In genomic region chr13:97855570-97855970, GRCh38 we compare ENCODE assay signal across 8 cellular contexts.
A peak's percentile ranks its signal among the peaks of the same experiment; 100 is the strongest.
DNase-seq lines count a peak whose midpoint lies in the region; ATAC-seq and TF ChIP-seq lines count a peak whose summit lies in the region.

No MANE protein-coding gene starts in this region.

- H3K4me3 Mint-ChIP-seq in activated T-helper 1 cell treated with anti-CD3 and anti-CD28 coated beads, Interleukin-12 subunit alpha, Interleukin-12 subunit beta, Interleukin-2, Interleukin-4 antibody, amounts not matched to agents 30 ng/mL and 10 ng/mL and 1 ng/mL, durations not matched to agents 14 hours and 24 hours and 36 hours = no peak overlapping the region

- intact Hi-C loops in activated T-helper 1 cell treated with anti-CD3 and anti-CD28 coated beads, Interleukin-12 subunit alpha, Interleukin-12 subunit beta, Interleukin-2, Interleukin-4 antibody, amounts not matched to agents 30 ng/mL and 10 ng/mL and 1 ng/mL, durations not matched to agents 14 hours and 24 hours and 36 hours (cut with micrococcal nuclease) = loop anchor here (1.0 to 2.0 kb wide), 2 partner anchors 121 to 987 kb away; no protein-coding TSS in a partner anchor

- no peaks in the 10 kb centered on the region for H3K9me3 Mint-ChIP-seq in activated T-helper 1 cell treated with anti-CD3 and anti-CD28 coated beads, Interleukin-12 subunit alpha, Interleukin-12 subunit beta, Interleukin-2, Interleukin-4 antibody, amounts not matched to agents 30 ng/mL and 10 ng/mL and 1 ng/mL, durations not matched to agents 14 hours and 24 hours and 36 hours

- H3K4me1 Mint-ChIP-seq in activated T-helper 1 cell treated with anti-CD3 and anti-CD28 coated beads, Interleukin-12 subunit alpha, Interleukin-12 subunit beta, Interleukin-2, Interleukin-4 antibody, amounts not matched to agents 30 ng/mL and 10 ng/mL and 1 ng/mL, durations not matched to agents 14 hours and 24 hours and 36 hours (ENCODE audit: low read depth) = no peaks in the 10 kb centered on the region

- peaks cover 4% of the 10 kb centered on the region for H3K27me3 Mint-ChIP-seq in activated T-helper 1 cell treated with anti-CD3 and anti-CD28 coated beads, Interleukin-12 subunit alpha, Interleukin-12 subunit beta, Interleukin-2, Interleukin-4 antibody, amounts not matched to agents 30 ng/mL and 10 ng/mL and 1 ng/mL, durations not matched to agents 14 hours and 24 hours and 36 hours (ENCODE audit: insufficient read depth)

- TF ChIP-seq CTCF in NB4 (IDR thresholded peaks at IDR 0.05; ENCODE audit: low read depth, low read length) = peak; percentile 70

- no peak overlapping the region for H3K27ac Mint-ChIP-seq in activated T-helper 1 cell treated with anti-CD3 and anti-CD28 coated beads, Interleukin-12 subunit alpha, Interleukin-12 subunit beta, Interleukin-2, Interleukin-4 antibody, amounts not matched to agents 30 ng/mL and 10 ng/mL and 1 ng/mL, durations not matched to agents 14 hours and 24 hours and 36 hours

- no peak overlapping the region for H3K4me3 ChIP-seq in NB4 (ENCODE audit: low read depth, low read length)

- DNase-seq in COR-L47 (lab: John Stamatoyannopoulos, UW) (peak; percentile 76), NB4 (ENCODE audit: low read depth) (peak; percentile 65), SK-N-DZ (ENCODE audit: low spot score) (peak; percentile 74), epidermal melanocyte (ENCODE audit: insufficient read length, low spot score) (peak; percentile 70), middle frontal gyrus (ENCODE audit: extremely low spot score, low spot score) (peak; percentile 64)
- DNase-seq in activated T-helper 1 cell treated with anti-CD3 and anti-CD28 coated beads, Interleukin-12 subunit alpha, Interleukin-12 subunit beta, Interleukin-2, Interleukin-4 antibody, amounts not matched to agents 30 ng/mL and 10 ng/mL and 1 ng/mL, durations not matched to agents 14 hours and 24 hours and 36 hours (ENCODE audit: low spot score) = no peak

- peak; percentile 35 for ATAC-seq in GM18870 (IDR thresholded peaks at IDR 0.05; ENCODE audit: unreplicated experiment)
- ATAC-seq in GM18861 (IDR thresholded peaks at IDR 0.05; ENCODE audit: unreplicated experiment) = no peak

- no peaks in the 10 kb centered on the region for H3K36me3 Mint-ChIP-seq in activated T-helper 1 cell treated with anti-CD3 and anti-CD28 coated beads, Interleukin-12 subunit alpha, Interleukin-12 subunit beta, Interleukin-2, Interleukin-4 antibody, amounts not matched to agents 30 ng/mL and 10 ng/mL and 1 ng/mL, durations not matched to agents 14 hours and 24 hours and 36 hours (ENCODE audit: low read depth)

- TF ChIP-seq POLR2A in NB4 (IDR thresholded peaks at IDR 0.05; ENCODE audit: extremely low read depth, insufficient read length) = no peak
